ENCODE assay signal across 8 cellular contexts in the genomic region with DNA sequence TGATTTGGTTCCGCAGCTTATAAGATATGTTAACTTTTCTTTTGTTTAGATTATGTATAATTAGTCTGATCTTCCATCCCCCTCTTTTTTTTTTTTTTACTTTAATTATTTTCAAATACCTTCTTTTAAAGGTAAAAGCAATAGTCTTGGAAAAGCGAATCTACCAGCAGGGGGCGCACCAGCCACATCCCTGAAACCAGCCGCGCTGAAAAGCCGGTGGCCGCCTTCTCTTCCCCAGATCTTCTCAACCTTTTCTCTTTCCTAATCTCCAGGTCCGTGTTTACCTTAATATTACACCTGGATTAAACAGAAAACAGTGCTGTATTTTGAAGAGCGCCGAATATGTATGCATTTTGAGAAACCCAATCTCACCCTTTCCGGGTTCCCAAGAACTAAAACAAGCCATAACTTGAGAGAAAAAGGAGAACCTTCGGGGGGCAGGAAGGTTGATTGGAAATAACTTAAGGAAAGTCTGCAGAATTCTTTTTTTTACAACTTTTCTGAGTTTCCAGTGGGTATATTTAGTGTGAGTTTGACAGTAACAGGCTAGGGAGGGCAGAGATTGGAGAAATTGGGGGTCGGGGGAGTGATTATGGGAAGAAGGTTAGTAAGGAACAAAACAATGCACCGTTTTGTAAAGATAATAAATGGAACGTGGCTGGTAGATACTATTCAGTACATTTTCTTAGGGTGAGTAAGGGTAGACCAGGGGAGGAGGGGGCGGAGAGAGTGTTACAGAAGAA. TPM values are rescaled to one million over a fixed set of nuclear protein-coding genes. Genes with fewer than 3 reads are reported as not detected.
DNase-seq lines count a peak whose midpoint lies in the region; TF ChIP-seq lines count a peak whose summit lies in the region.

No MANE protein-coding gene starts in this region.

- peak overlapping the region; percentile 60 for H3K4me2 ChIP-seq in mammary epithelial cell (ENCODE audit: insufficient read depth, low read depth, low read length)

- H3K9me3 Mint-ChIP-seq in Caco-2 (ENCODE audit: unreplicated experiment): no peaks in the 10 kb centered on the region

- H3K4me1 ChIP-seq in Caco-2 (peaks cover 13% of the 10 kb centered on the region), mammary epithelial cell (ENCODE audit: insufficient read depth, low read length) (peaks cover 15% of the 10 kb centered on the region)

- H3K36me3 ChIP-seq in Caco-2 (ENCODE audit: control insufficient read depth, insufficient read depth, low read length) (no peaks in the 10 kb centered on the region), mammary epithelial cell (ENCODE audit: insufficient read depth, low read length) (no peaks in the 10 kb centered on the region)

- peak; percentile 65 to 86 for DNase-seq in Caco-2
- DNase-seq in GOT3 (lab: John Stamatoyannopoulos, UW): peak; percentile 15
- peak; percentile 99 for DNase-seq in NCI-H146 treated with DMSO at 0.1 percent for 48 hours (lab: John Stamatoyannopoulos, UW; ENCODE audit: unreplicated experiment)
- DNase-seq in T1000 (lab: John Stamatoyannopoulos, UW): peak; percentile 43
- peak; percentile 40 for DNase-seq in mammary epithelial cell
- DNase-seq in left kidney (ENCODE audit: low read depth, low spot score): peak; percentile 86
- DNase-seq in stimulated activated CD8-positive, alpha-beta memory T cell treated with anti-CD3 and anti-CD28 coated beads, Interleukin-12 subunit alpha, Interleukin-12 subunit beta, amount 100 ng/mL, for 1 hour (ENCODE audit: low read depth): peak; percentile 39
- DNase-seq in GM19238 (ENCODE audit: insufficient read length, low spot score): no peak

- in situ Hi-C loops in mammary epithelial cell (cut with MboI; ENCODE audit: low sequenced_read_pairs in 2 of 2): loop anchor here (10.0 to 25.0 kb wide), 5 partner anchors 385 to 975 kb away; no protein-coding TSS in a partner anchor

- H3K9ac ChIP-seq in mammary epithelial cell (ENCODE audit: insufficient read depth, low read length): no peak overlapping the region

- no peaks in the 10 kb centered on the region for H3K9me3 ChIP-seq in Caco-2
- H3K9me3 ChIP-seq in mammary epithelial cell (replicated peaks; ENCODE audit: insufficient read depth, low read length): no peaks in the 10 kb centered on the region

- H4K20me1 ChIP-seq in mammary epithelial cell (ENCODE audit: insufficient read depth, low read length): peaks cover 3% of the 10 kb centered on the region

- no peak overlapping the region for H2AFZ ChIP-seq in mammary epithelial cell (ENCODE audit: low read depth, low read length)

- POLR2A ChIA-PET in Caco-2 (lab: Charles Lee): no interaction called here

- WGBS in mammary epithelial cell (ENCODE audit: low coverage, missing lambda C conversion rate): 6% methylated on average over 15 of the region's 16 CpGs

- CTCF ChIA-PET in Caco-2 (lab: Charles Lee) (no interaction called here), mammary epithelial cell (lab: Charles Lee; ENCODE audit: low non-redundant PET) (no interaction called here)

- H3K4me1 Mint-ChIP-seq in Caco-2 (ENCODE audit: low read depth, unreplicated experiment): peaks cover 8% of the 10 kb centered on the region

- peak overlapping the region; percentile 62 for H3K27ac Mint-ChIP-seq in Caco-2 (ENCODE audit: unreplicated experiment)

- intact Hi-C loops in Caco-2 (cut with micrococcal nuclease; ENCODE audit: unreplicated experiment): loop anchor here (1.0 to 5.0 kb wide), 6 partner anchors 239 to 974 kb away; no protein-coding TSS in a partner anchor
- intact Hi-C loops in mammary epithelial cell (cut with micrococcal nuclease): loop anchor here (1.0 to 5.0 kb wide), 5 partner anchors 238 to 974 kb away; no protein-coding TSS in a partner anchor

- no peaks in the 10 kb centered on the region for H3K79me2 ChIP-seq in mammary epithelial cell (ENCODE audit: insufficient read depth, low read length)

- H3K27me3 ChIP-seq in Caco-2 (replicated peaks; ENCODE audit: control insufficient read depth, insufficient read depth, low read length): no peaks in the 10 kb centered on the region
- peaks cover 58% of the 10 kb centered on the region for H3K27me3 ChIP-seq in mammary epithelial cell (ENCODE audit: insufficient read depth, low read length)

- H3K27ac ChIP-seq in mammary epithelial cell (ENCODE audit: insufficient read depth, low read depth, low read length): no peak overlapping the region

- no peaks in the 10 kb centered on the region for H3K27me3 Mint-ChIP-seq in Caco-2 (ENCODE audit: insufficient read depth, unreplicated experiment)

- BruUV-seq in Caco-2 (replicated peaks; lab: Mats Ljungman, UMichigan): no TSS peak
- no TSS peak for BruUV-seq in mammary epithelial cell (replicated peaks; lab: Mats Ljungman, UMichigan)

- dilution Hi-C loops in mammary epithelial cell (cut with HindIII; ENCODE audit: low sequenced_read_pairs): no loop called here

- H3K4me3 Mint-ChIP-seq in Caco-2 (ENCODE audit: unreplicated experiment): peak overlapping the region; percentile 73

- TF ChIP-seq CTCF in Caco-2 (IDR thresholded peaks at IDR 0.05; ENCODE audit: insufficient read depth in 1 of 2, low read depth in 1 of 2, low read length in 1 of 2, severe bottlenecking in 1 of 2, unreplicated experiment in 1 of 2) (peak; percentile 67 to 83), mammary epithelial cell (conservative IDR thresholded peaks at IDR 0.05 in 1 of 2, IDR thresholded peaks at IDR 0.05 in 1 of 2; ENCODE audit: extremely low read depth in 1 of 2, insufficient read depth in 1 of 2, low read depth in 1 of 2, low read length in 2 of 2) (peak; percentile 53 to 66)

- H3K36me3 Mint-ChIP-seq in Caco-2 (ENCODE audit: insufficient read depth, unreplicated experiment): no peaks in the 10 kb centered on the region

- peak overlapping the region; percentile 15; the same call in 1 of the 2 replicates for H3K4me3 ChIP-seq in Caco-2 (ENCODE audit: low read depth, low read length)
- peak overlapping the region in 2 of 3 experiments; percentile 26 to 33 for H3K4me3 ChIP-seq in mammary epithelial cell (replicated peaks in 1 of 3; ENCODE audit: insufficient read depth in 1 of 3, low read depth in 2 of 3, low read length in 3 of 3)

RNA-seq across cellular contexts. Expression of a gene that starts 2.0 kb away (rescaled TPM):
- total RNA-seq in Caco-2 (2022) (33.4 and 34.1 TPM in 2 replicates), mammary epithelial cell (not detected)
- not detected for polyA plus RNA-seq in mammary epithelial cell
- not detected for polyA minus RNA-seq in mammary epithelial cell

Comparison
In these comparisons a context has a peak if more than half of its experiments do, and no peak if none do; other contexts are left out.
1. RNA of a gene that starts 2.0 kb away (total RNA-seq): 33.4 to 34.1 TPM in Caco-2; not detected in mammary epithelial cell; every median in the first group is over 10 times any median in the second.